8 cellular contexts compared by ENCODE assay signal in genomic region chr7:77797734-77798393, GRCh38. TPM values are rescaled to one million over a fixed set of nuclear protein-coding genes. Genes with fewer than 3 reads are reported as not detected.
DNase-seq lines count a peak whose midpoint lies in the region; ATAC-seq and TF ChIP-seq lines count a peak whose summit lies in the region.

No MANE protein-coding gene starts in this region.

- peak overlapping the region; percentile 96 for H2AFZ ChIP-seq in IMR-90 (replicated peaks; ENCODE audit: low read length, poor library complexity)

- H4K91ac ChIP-seq in IMR-90 (ENCODE audit: insufficient read depth, low read depth, low read length) = peak overlapping the region; percentile 79

- 0% methylated on average over 21 of the region's 35 CpGs; no CpG with 5 or more reads in 1 of the 2 experiments for WGBS in IMR-90 (ENCODE audit: extremely low coverage in 2 of 2, insufficient read length in 1 of 2), 2 experiments

- H2BK5ac ChIP-seq in IMR-90 (ENCODE audit: low read depth, low read length, poor library complexity, severe bottlenecking) = peak overlapping the region; percentile 80

- in situ Hi-C loops in IMR-90 (cut with MboI; ENCODE audit: low sequenced_read_pairs) (no loop called here), brain microvascular endothelial cell (cut with HindIII; ENCODE audit: low pct_ligation_motif_present, low sequenced_read_pairs) (no loop called here)

- intact Hi-C loops in IMR-90 (cut with micrococcal nuclease) = loop anchor here (2.0 to 10.0 kb wide), 3 partner anchors 69 to 139 kb away; no protein-coding TSS in a partner anchor

- peaks cover 6% of the 10 kb centered on the region; the same call in 1 of the 2 replicates for H3K4me1 ChIP-seq in IMR-90 (ENCODE audit: control insufficient read depth, insufficient read depth, low read length)

- peak overlapping the region; percentile 90 for H3K4ac ChIP-seq in IMR-90 (ENCODE audit: low read depth, low read length)

- H2AK9ac ChIP-seq in IMR-90 (replicated peaks; ENCODE audit: low read depth, low read length, poor library complexity) = peak overlapping the region; percentile 96

- peak overlapping the region; percentile 68 for H4K5ac ChIP-seq in IMR-90 (ENCODE audit: low read depth, low read length)

- H3K9ac ChIP-seq in IMR-90 (ENCODE audit: low read depth, low read length) = peak overlapping the region; percentile 71

- H3K56ac ChIP-seq in IMR-90 (ENCODE audit: extremely low read depth, insufficient read depth, low read length) = peak overlapping the region; percentile 69

- ATAC-seq in GM21723 (IDR thresholded peaks at IDR 0.05; ENCODE audit: unreplicated experiment) (peak; percentile 34), IMR-90 (ENCODE audit: low read depth) (peak; percentile 9), left lobe of liver (peak; percentile 16)

- no peaks in the 10 kb centered on the region for H4K20me1 ChIP-seq in IMR-90 (ENCODE audit: insufficient read depth, low read length)

- no peak for TF ChIP-seq CTCF in IMR-90 (conservative IDR thresholded peaks at IDR 0.05; ENCODE audit: low read depth, low read length)
- TF ChIP-seq CTCF in brain microvascular endothelial cell (IDR thresholded peaks at IDR 0.05; ENCODE audit: low read depth, low read length, missing control alignments) = no peak

- H3K4me2 ChIP-seq in IMR-90 (ENCODE audit: low read depth, low read length) = peak overlapping the region; percentile 88

- H3K14ac ChIP-seq in IMR-90 (replicated peaks; ENCODE audit: low read depth, low read length) = peak overlapping the region; percentile 88

- DNase-seq in DMS 273 (lab: John Stamatoyannopoulos, UW; ENCODE audit: unreplicated experiment) (peak; percentile 90), DMS 273 treated with DMSO at 0.1 percent for 48 hours (lab: John Stamatoyannopoulos, UW) (no peak), IMR-90 (peak; percentile 34), brain microvascular endothelial cell (peak; percentile 7), left lobe of liver (ENCODE audit: low spot score) (no peak), substantia nigra (lab: John Stamatoyannopoulos, UW) (peak in 20 of 49 donors; percentile 31 to 79 (median 56))
- DNase-seq in activated effector memory CD4-positive, alpha-beta T cell treated with Interleukin-2 at 50 U/mL for 16 hours = no peak

- peak overlapping the region; percentile 81 for H3K4me3 ChIP-seq in IMR-90 (ENCODE audit: insufficient read depth, low read depth, low read length)
- peak overlapping the region; percentile 97 for H3K4me3 ChIP-seq in brain microvascular endothelial cell (ENCODE audit: low read depth, low read length)

- H3K36me3 ChIP-seq in IMR-90 (ENCODE audit: control insufficient read depth, insufficient read depth, low read length) (no peaks in the 10 kb centered on the region), brain microvascular endothelial cell (replicated peaks) (no peaks in the 10 kb centered on the region)

- H2BK120ac ChIP-seq in IMR-90 (ENCODE audit: low read depth, low read length) = peak overlapping the region; percentile 70; the same call in 1 of the 2 replicates

- H2BK20ac ChIP-seq in IMR-90 (ENCODE audit: low read depth, low read length) = no peak overlapping the region

- peak overlapping the region; percentile 22; the same call in 1 of the 3 replicates for H2BK15ac ChIP-seq in IMR-90 (ENCODE audit: low read depth, low read length)

- H3K27ac ChIP-seq in IMR-90 (ENCODE audit: insufficient read depth, low read length) = peak overlapping the region; percentile 90
- peak overlapping the region; percentile 71 for H3K27ac ChIP-seq in brain microvascular endothelial cell
- H3K27ac ChIP-seq in substantia nigra (ENCODE audit: low read depth, low read length, poor library complexity, severe bottlenecking) = peak overlapping the region; percentile 82

- H3K27me3 ChIP-seq in IMR-90 (ENCODE audit: control insufficient read depth, insufficient read depth, low read length) (no peaks in the 10 kb centered on the region), brain microvascular endothelial cell (replicated peaks) (no peaks in the 10 kb centered on the region)

- dilution Hi-C loops in IMR-90 (cut with HindIII; ENCODE audit: low sequenced_read_pairs, unreplicated experiment) = no loop called here

- no peaks in the 10 kb centered on the region for H3K9me3 ChIP-seq in IMR-90 (ENCODE audit: control insufficient read depth, insufficient read depth, low read length)

- TF ChIP-seq POLR2A in IMR-90 (IDR thresholded peaks at IDR 0.05; ENCODE audit: low read depth, low read length) = no peak

- peak overlapping the region; percentile 82 for H3K23ac ChIP-seq in IMR-90 (ENCODE audit: low read depth, low read length)

- POLR2A ChIA-PET in IMR-90 (lab: Charles Lee; ENCODE audit: unreplicated experiment) = no interaction called here

- peak overlapping the region; percentile 17 to 82; a peak in 2 of 4 replicates for H4K8ac ChIP-seq in IMR-90 (ENCODE audit: low read depth in 2 of 2, low read length in 2 of 2)

- H3K79me1 ChIP-seq in IMR-90 (ENCODE audit: low read depth in 1 of 2, low read length in 2 of 2) = peaks cover 20 to 74% of the 10 kb centered on the region in 2 experiments

- no TSS peak for BruUV-seq in IMR-90 (replicated peaks; lab: Mats Ljungman, UMichigan)

- TF ChIP-seq RAD21 in IMR-90 (IDR thresholded peaks at IDR 0.05; ENCODE audit: low read length) = no peak

- H2AK5ac ChIP-seq in IMR-90 (ENCODE audit: low read depth, low read length) = peak overlapping the region; percentile 41

- H3K18ac ChIP-seq in IMR-90 (ENCODE audit: low read depth, low read length) = peak overlapping the region; percentile 66

- CTCF ChIA-PET in IMR-90 (lab: Yijun Ruan, JAX) = interaction anchor here (0.7 to 1.0 kb wide), 4 partner anchors 9 to 136 kb away, joined by 3 to 6 read pairs (median 4); no protein-coding TSS in a partner anchor

- H3K9me1 ChIP-seq in IMR-90 (ENCODE audit: insufficient read depth, low read length) = 0 out of 2 replicates have a peak, but pooled peaks cover 2% of the 10 kb centered on the region

TF ChIP-seq in IMR-90, 13 proteins besides CTCF, POLR2A, EP300 and RAD21:
- no peak for TF ChIP-seq RCOR1 (IDR thresholded peaks at IDR 0.05; ENCODE audit: insufficient replicate concordance, low read length)
- TF ChIP-seq CEBPB (IDR thresholded peaks at IDR 0.05; ENCODE audit: low read depth, low read length) = no peak
- TF ChIP-seq MXI1 (IDR thresholded peaks at IDR 0.05; ENCODE audit: borderline replicate concordance, low read depth, low read length) = peak; percentile 80; the same call in 1 of the 2 replicates
- TF ChIP-seq USF2 (IDR thresholded peaks at IDR 0.05; ENCODE audit: low read depth, low read length) = peak; percentile 68
- no peak for TF ChIP-seq FOS (IDR thresholded peaks at IDR 0.05; ENCODE audit: low read depth, low read length)
- TF ChIP-seq NFE2L2 (IDR thresholded peaks at IDR 0.05; ENCODE audit: low read depth, low read length) = no peak
- no peak for TF ChIP-seq MAZ (IDR thresholded peaks at IDR 0.05; ENCODE audit: borderline replicate concordance, low read depth, low read length)
- TF ChIP-seq BHLHE40 (IDR thresholded peaks at IDR 0.05; ENCODE audit: low read depth, low read length) = no peak
- no peak for TF ChIP-seq ELK1 (IDR thresholded peaks at IDR 0.05; ENCODE audit: borderline replicate concordance, low read depth, low read length)
- no peak for TF ChIP-seq CHD1 (IDR thresholded peaks at IDR 0.05; ENCODE audit: low read depth, low read length)
- no peak for TF ChIP-seq RFX5 (IDR thresholded peaks at IDR 0.05; ENCODE audit: low read depth, low read length)
- TF ChIP-seq SMC3 (IDR thresholded peaks at IDR 0.05; ENCODE audit: low read depth, low read length) = no peak
- no peak for TF ChIP-seq MAFK (IDR thresholded peaks at IDR 0.05; ENCODE audit: low read depth, low read length)

RNA-seq across cellular contexts. Expression of gene TMEM60, which starts 0.4 kb away (rescaled TPM):
- 9.9 and 19.2 TPM in 2 replicates for total RNA-seq in IMR-90 (2012; rRNA removed)
- polyA plus RNA-seq in IMR-90 (2012; rRNA removed) = 15.0 and 17.2 TPM in 2 replicates
- polyA plus RNA-seq in IMR-90 (2012; cell fraction: cytosol; rRNA removed) = 3.8 and 5.1 TPM in 2 replicates
- 0.62 and 5.5 TPM in 2 replicates for polyA plus RNA-seq in IMR-90 (2012; cell fraction: nucleus; rRNA removed; ENCODE audit: low replicate concordance)
- total RNA-seq in left lobe of liver = 5.3 TPM

RNA-seq across cellular contexts. Expression of gene PHTF2, which starts 0.7 kb away (rescaled TPM):
- total RNA-seq in IMR-90 (2012; rRNA removed) (65.5 and 69.9 TPM in 2 replicates), left lobe of liver (3.3 TPM)
- 21.7 and 28.3 TPM in 2 replicates for polyA plus RNA-seq in IMR-90 (2012; rRNA removed)
- polyA plus RNA-seq in IMR-90 (2012; cell fraction: cytosol; rRNA removed) = 4.6 and 5.1 TPM in 2 replicates
- polyA plus RNA-seq in IMR-90 (2012; cell fraction: nucleus; rRNA removed; ENCODE audit: low replicate concordance) = 1.7 and 18.9 TPM in 2 replicates

Comparison
In these comparisons a context has a peak if more than half of its experiments do, and no peak if none do; other contexts are left out.
1. DNase-seq: peak in DMS 273 (single experiment), IMR-90 (single experiment) and brain microvascular endothelial cell (single experiment); none in DMS 273 treated with DMSO at 0.1 percent for 48 hours (single experiment), left lobe of liver (single experiment) and activated effector memory CD4-positive, alpha-beta T cell treated with Interleukin-2 at 50 U/mL for 16 hours (single experiment).
2. RNA of gene PHTF2, which starts 0.7 kb away (total RNA-seq): 65.5 to 69.9 TPM in IMR-90; 3.3 TPM in left lobe of liver (single experiment); every median in the first group is over 10 times any median in the second.
3. Peak in every context shown above with its lines, with median percentiles within 50 percentile points of each other: ATAC-seq and H3K27ac ChIP-seq.